In the genomic region with DNA sequence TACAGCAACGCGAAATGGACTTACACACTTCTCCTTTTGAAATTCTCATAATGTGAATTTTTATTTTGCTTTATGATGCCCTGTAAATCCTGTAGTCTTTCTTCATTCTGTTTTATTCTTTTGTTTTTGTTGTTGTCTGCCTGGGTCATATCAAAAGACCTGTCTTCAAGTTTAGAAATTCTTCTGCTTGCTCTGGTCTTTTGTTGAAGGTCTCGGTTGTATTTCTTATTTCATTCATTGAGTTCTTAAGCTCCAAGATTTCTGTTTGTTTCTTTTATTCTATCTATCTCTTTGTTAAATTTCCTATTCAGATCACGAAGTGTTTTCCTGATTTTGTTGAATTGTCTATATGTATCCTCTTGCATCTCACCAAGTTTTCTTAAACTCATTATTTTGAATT, we compare ENCODE assay signal across 11 cellular contexts.
"Had no signal": no experiment of that assay in that cellular context is flagged by ENCODE, and none has a peak within 500 bp of the region (broad histone marks: within the 10 kb centered on the region; RNA-seq: fewer than 3 reads in every experiment).

No MANE protein-coding gene starts in this region.

- H3K4me2 ChIP-seq: GM23338 had no signal

- DNase-seq: GM23248, GOT3, H7, H9, HCEC 1CT, HFFc6 had no signal

- H3K27ac ChIP-seq: GM23248 had no signal

- H3K4me3 ChIP-seq: GM23248, GM23338, HAP-1 had no signal

- H3K9ac ChIP-seq: GM23248 had no signal

- ATAC-seq: GM23338, HCT116 had no signal

- H3K36me3 ChIP-seq: HAP-1 had no signal

- FAIRE-seq: H1, H54 had no signal

- H2AFZ ChIP-seq: GM23248, GM23338 had no signal
